ENCODE assay signal across 9 cellular contexts in genomic region chr5:317086-317811, GRCh38. TPM values are rescaled to one million over a fixed set of nuclear protein-coding genes. Genes with fewer than 3 reads are reported as not detected.
DNase-seq lines count a peak whose midpoint lies in the region; ATAC-seq lines count a peak whose summit lies in the region.
"Had no signal": no experiment of that assay in that cellular context is flagged by ENCODE, and none has a peak within 500 bp of the region (broad histone marks: within the 10 kb centered on the region; RNA-seq: fewer than 3 reads in every experiment).

No MANE protein-coding gene starts in this region.

- intact Hi-C loops in activated T-helper 1 cell treated with anti-CD3 and anti-CD28 coated beads, Interleukin-12 subunit alpha, Interleukin-12 subunit beta, Interleukin-2, Interleukin-4 antibody, amounts not matched to agents 30 ng/mL and 10 ng/mL and 1 ng/mL, durations not matched to agents 14 hours and 24 hours and 36 hours (cut with micrococcal nuclease) = no loop called here

- peaks cover 10% of the 10 kb centered on the region for H3K36me3 Mint-ChIP-seq in activated T-helper 1 cell treated with anti-CD3 and anti-CD28 coated beads, Interleukin-12 subunit alpha, Interleukin-12 subunit beta, Interleukin-2, Interleukin-4 antibody, amounts not matched to agents 30 ng/mL and 10 ng/mL and 1 ng/mL, durations not matched to agents 14 hours and 24 hours and 36 hours (ENCODE audit: low read depth)

- no peak overlapping the region for H3K4me3 Mint-ChIP-seq in activated T-helper 1 cell treated with anti-CD3 and anti-CD28 coated beads, Interleukin-12 subunit alpha, Interleukin-12 subunit beta, Interleukin-2, Interleukin-4 antibody, amounts not matched to agents 30 ng/mL and 10 ng/mL and 1 ng/mL, durations not matched to agents 14 hours and 24 hours and 36 hours
- H3K4me3 Mint-ChIP-seq: activated naive CD4-positive, alpha-beta T cell treated with anti-CD3 and anti-CD28 coated beads, Interleukin-2, amount 50 U/mL, for 24 hours had no signal

- DNase-seq in DMS114 treated with DMSO at 0.1 percent for 48 hours (lab: John Stamatoyannopoulos, UW; ENCODE audit: unreplicated experiment) (peak; percentile 20), GM19238 (ENCODE audit: insufficient read length, low spot score) (peak; percentile 79), NCI-H774 (lab: John Stamatoyannopoulos, UW) (peak; percentile 57), hepatic stellate cell (ENCODE audit: low spot score) (peak; percentile 89), NCI-H187 treated with DMSO at 0.1 percent for 48 hours (lab: John Stamatoyannopoulos, UW) (no peak)
- DNase-seq in activated T-helper 1 cell treated with anti-CD3 and anti-CD28 coated beads, Interleukin-12 subunit alpha, Interleukin-12 subunit beta, Interleukin-2, Interleukin-4 antibody, amounts not matched to agents 30 ng/mL and 10 ng/mL and 1 ng/mL, durations not matched to agents 14 hours and 24 hours and 36 hours (ENCODE audit: low spot score) = peak; percentile 21
- DNase-seq in stimulated activated CD4-positive, alpha-beta T cell treated with anti-CD3 and anti-CD28 coated beads, Interleukin-4, amount 100 ng/mL, for 1 hour = peak; percentile 62

- H3K27me3 Mint-ChIP-seq in activated T-helper 1 cell treated with anti-CD3 and anti-CD28 coated beads, Interleukin-12 subunit alpha, Interleukin-12 subunit beta, Interleukin-2, Interleukin-4 antibody, amounts not matched to agents 30 ng/mL and 10 ng/mL and 1 ng/mL, durations not matched to agents 14 hours and 24 hours and 36 hours (ENCODE audit: insufficient read depth) = peaks cover 11% of the 10 kb centered on the region

- no peaks in the 10 kb centered on the region for H3K9me3 Mint-ChIP-seq in activated T-helper 1 cell treated with anti-CD3 and anti-CD28 coated beads, Interleukin-12 subunit alpha, Interleukin-12 subunit beta, Interleukin-2, Interleukin-4 antibody, amounts not matched to agents 30 ng/mL and 10 ng/mL and 1 ng/mL, durations not matched to agents 14 hours and 24 hours and 36 hours
- H3K9me3 Mint-ChIP-seq: activated naive CD4-positive, alpha-beta T cell treated with anti-CD3 and anti-CD28 coated beads, Interleukin-2, amount 50 U/mL, for 24 hours had no signal

- H3K27ac Mint-ChIP-seq in activated T-helper 1 cell treated with anti-CD3 and anti-CD28 coated beads, Interleukin-12 subunit alpha, Interleukin-12 subunit beta, Interleukin-2, Interleukin-4 antibody, amounts not matched to agents 30 ng/mL and 10 ng/mL and 1 ng/mL, durations not matched to agents 14 hours and 24 hours and 36 hours = no peak overlapping the region
- H3K27ac Mint-ChIP-seq: activated naive CD4-positive, alpha-beta T cell treated with anti-CD3 and anti-CD28 coated beads, Interleukin-2, amount 50 U/mL, for 24 hours had no signal

- ATAC-seq in HG03108 (IDR thresholded peaks at IDR 0.05; ENCODE audit: unreplicated experiment) = peak; percentile 65

- peaks cover 4% of the 10 kb centered on the region for H3K4me1 Mint-ChIP-seq in activated T-helper 1 cell treated with anti-CD3 and anti-CD28 coated beads, Interleukin-12 subunit alpha, Interleukin-12 subunit beta, Interleukin-2, Interleukin-4 antibody, amounts not matched to agents 30 ng/mL and 10 ng/mL and 1 ng/mL, durations not matched to agents 14 hours and 24 hours and 36 hours (ENCODE audit: low read depth)

RNA-seq across cellular contexts. Expression of gene AHRR, which starts 4.3 kb away (rescaled TPM):
- total RNA-seq in activated T-helper 1 cell treated with anti-CD3 and anti-CD28 coated beads, Interleukin-12 subunit alpha, Interleukin-12 subunit beta, Interleukin-2, Interleukin-4 antibody, amounts not matched to agents 30 ng/mL and 10 ng/mL and 1 ng/mL, durations not matched to agents 14 hours and 24 hours and 36 hours = 22.7 and 23.7 TPM in 2 replicates

RNA-seq across cellular contexts. Expression of gene PDCD6, which starts 45.8 kb away (rescaled TPM):
- 117 and 118 TPM in 2 replicates for total RNA-seq in activated T-helper 1 cell treated with anti-CD3 and anti-CD28 coated beads, Interleukin-12 subunit alpha, Interleukin-12 subunit beta, Interleukin-2, Interleukin-4 antibody, amounts not matched to agents 30 ng/mL and 10 ng/mL and 1 ng/mL, durations not matched to agents 14 hours and 24 hours and 36 hours
